21 cellular contexts compared by ENCODE assay signal in the genomic region with DNA sequence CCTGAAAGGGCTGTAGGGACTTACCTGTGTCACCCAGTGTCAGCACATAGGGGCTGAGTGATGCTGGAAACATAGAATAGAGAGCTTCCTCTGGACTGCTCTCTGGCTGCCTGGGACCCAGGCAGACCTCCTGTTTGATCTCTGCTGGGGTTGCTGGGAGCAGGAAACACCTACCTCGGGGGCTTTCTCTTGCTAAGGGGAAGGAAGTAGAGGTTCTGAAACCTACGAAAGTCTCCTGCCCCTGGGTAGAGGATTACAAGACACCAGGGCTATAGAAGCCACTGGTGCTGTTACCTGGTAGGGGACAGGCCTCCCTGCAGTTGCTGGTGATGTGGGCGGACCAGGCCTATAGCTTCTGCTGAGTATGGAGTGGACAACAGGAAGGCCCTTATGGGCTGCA.
DNase-seq lines count a peak whose midpoint lies in the region; ATAC-seq and TF ChIP-seq lines count a peak whose summit lies in the region.
"Had no signal": no experiment of that assay in that cellular context is flagged by ENCODE, and none has a peak within 500 bp of the region (broad histone marks: within the 10 kb centered on the region; RNA-seq: fewer than 3 reads in every experiment).

No MANE protein-coding gene starts in this region.

- H3K27ac Mint-ChIP-seq in GM23338: no peak overlapping the region
- peak overlapping the region in 3 of 5 experiments; percentile 11 to 31 (median 19) for H3K27ac Mint-ChIP-seq in brain
- peak overlapping the region; percentile 69 for H3K27ac Mint-ChIP-seq in stimulated activated naive B cell treated with anti-CD40 and anti-IgM and Interleukin-4, amounts not matched to agents 10 μg/mL and 1 μg/mL and 100 μg/mL, for 72 hours
- H3K27ac Mint-ChIP-seq in mesothelial cell of epicardium: no peak overlapping the region

- ATAC-seq in GM23338: peak; percentile 28; the same call in 1 of the 3 replicates
- ATAC-seq in stimulated activated naive B cell treated with anti-CD40 and anti-IgM and Interleukin-4, amounts not matched to agents 10 μg/mL and 1 μg/mL and 100 μg/mL, for 72 hours (replicated peaks): peak in 1 of 2 donors; percentile 48
- ATAC-seq: mucosa of descending colon, Right ventricle myocardium inferior, sciatic nerve, WTC11 had no signal

- H3K4me3 ChIP-seq in GM12864 (ENCODE audit: low read depth, low read length): no peak overlapping the region
- no peak overlapping the region for H3K4me3 ChIP-seq in GM23338
- H3K4me3 ChIP-seq: mucosa of descending colon, transverse colon had no signal

- H3K27ac ChIP-seq in GM23338 (ENCODE audit: low read depth): 0 out of 2 replicates have a peak overlapping the region, but pooled peaks have one; percentile 55
- H3K27ac ChIP-seq: transverse colon had no signal

- no peaks in the 10 kb centered on the region for H3K9me3 Mint-ChIP-seq in GM23338
- H3K9me3 Mint-ChIP-seq in brain: peaks cover 0 to 21% (median 13%) of the 10 kb centered on the region in 5 experiments
- peaks cover 3 to 4% of the 10 kb centered on the region in 2 donors for H3K9me3 Mint-ChIP-seq in stimulated activated naive B cell treated with anti-CD40 and anti-IgM and Interleukin-4, amounts not matched to agents 10 μg/mL and 1 μg/mL and 100 μg/mL, for 72 hours
- peaks cover 15% of the 10 kb centered on the region for H3K9me3 Mint-ChIP-seq in mesothelial cell of epicardium

- H3K4me3 Mint-ChIP-seq in GM23338: no peak overlapping the region
- no peak overlapping the region for H3K4me3 Mint-ChIP-seq in brain
- no peak overlapping the region for H3K4me3 Mint-ChIP-seq in stimulated activated naive B cell treated with anti-CD40 and anti-IgM and Interleukin-4, amounts not matched to agents 10 μg/mL and 1 μg/mL and 100 μg/mL, for 72 hours
- H3K4me3 Mint-ChIP-seq in mesothelial cell of epicardium: no peak overlapping the region
- H3K4me3 Mint-ChIP-seq: CD8-positive, alpha-beta memory T cell; WTC11 had no signal

- H3K27me3 Mint-ChIP-seq in GM23338 (ENCODE audit: insufficient read depth, low read depth, poor library complexity) (peaks cover 7% of the 10 kb centered on the region), brain (no peaks in the 10 kb centered on the region), mesothelial cell of epicardium (ENCODE audit: low read depth) (no peaks in the 10 kb centered on the region)
- H3K27me3 Mint-ChIP-seq in stimulated activated naive B cell treated with anti-CD40 and anti-IgM and Interleukin-4, amounts not matched to agents 10 μg/mL and 1 μg/mL and 100 μg/mL, for 72 hours: no peaks in the 10 kb centered on the region
- H3K27me3 Mint-ChIP-seq: CD8-positive, alpha-beta memory T cell had no signal

- H3K9me2 ChIP-seq in GM23338 (ENCODE audit: insufficient read depth): peaks cover 8% of the 10 kb centered on the region

- TF ChIP-seq CTCF in GM12864 (IDR thresholded peaks at IDR 0.05; ENCODE audit: low read depth, low read length, missing control alignments): no peak
- TF ChIP-seq CTCF in GM23338 (conservative IDR thresholded peaks at IDR 0.05; ENCODE audit: low read depth in 2 of 2): no peak
- TF ChIP-seq CTCF in brain (conservative IDR thresholded peaks at IDR 0.05): no peak
- TF ChIP-seq CTCF in mesothelial cell of epicardium (IDR thresholded peaks at IDR 0.05; ENCODE audit: unreplicated experiment): no peak

- H3K79me2 ChIP-seq in GM23338 (replicated peaks; ENCODE audit: insufficient read depth): peaks cover 6% of the 10 kb centered on the region

- peaks cover 1% of the 10 kb centered on the region for H3K4me1 ChIP-seq in GM23338 (ENCODE audit: insufficient read depth)

- no peaks in the 10 kb centered on the region for H3F3A ChIP-seq in GM23338 (replicated peaks; ENCODE audit: low read depth)

- peak; percentile 15 for DNase-seq in GM12864 (ENCODE audit: low read depth)
- DNase-seq in GM23338 (ENCODE audit: low spot score): no peak
- DNase-seq in stimulated activated naive B cell treated with anti-CD40 and anti-IgM and Interleukin-4, amounts not matched to agents 10 μg/mL and 1 μg/mL and 100 μg/mL, for 72 hours: no peak
- no peak for DNase-seq in mesothelial cell of epicardium (ENCODE audit: low spot score in 2 of 2, unreplicated experiment in 2 of 2)
- DNase-seq in NOMO-1 treated with DMSO at 0.1 percent for 48 hours (lab: John Stamatoyannopoulos, UW; ENCODE audit: unreplicated experiment): no peak
- DNase-seq in NCI-H1436 (lab: John Stamatoyannopoulos, UW): no peak
- DNase-seq: activated CD4-positive, alpha-beta T cell treated with anti-CD3 and anti-CD28 coated beads, Interleukin-2, amount 50 U/mL, for 4 hours; activated naive CD4-positive, alpha-beta T cell; CD8-positive, alpha-beta memory T cell; DMS153; GDM1; IMR-90; mucosa of descending colon; NCI-H1105 treated with DMSO at 0.1 percent for 48 hours; NCI-H2081 treated with DMSO at 0.1 percent for 48 hours; T1000; transverse colon had no signal

- H4K20me1 ChIP-seq in GM23338 (replicated peaks; ENCODE audit: insufficient read depth): no peaks in the 10 kb centered on the region

- H3K4me1 Mint-ChIP-seq in GM23338 (peaks cover 8% of the 10 kb centered on the region), brain (peaks cover 45% of the 10 kb centered on the region), mesothelial cell of epicardium (peaks cover 7% of the 10 kb centered on the region)
- peaks cover 14 to 34% of the 10 kb centered on the region in 2 donors for H3K4me1 Mint-ChIP-seq in stimulated activated naive B cell treated with anti-CD40 and anti-IgM and Interleukin-4, amounts not matched to agents 10 μg/mL and 1 μg/mL and 100 μg/mL, for 72 hours

- peaks cover 45% of the 10 kb centered on the region for H3K36me3 Mint-ChIP-seq in GM23338 (ENCODE audit: low read depth)
- peaks cover 83% of the 10 kb centered on the region for H3K36me3 Mint-ChIP-seq in brain
- H3K36me3 Mint-ChIP-seq in stimulated activated naive B cell treated with anti-CD40 and anti-IgM and Interleukin-4, amounts not matched to agents 10 μg/mL and 1 μg/mL and 100 μg/mL, for 72 hours: peaks cover 37 to 58% of the 10 kb centered on the region in 2 donors
- peaks cover 46% of the 10 kb centered on the region for H3K36me3 Mint-ChIP-seq in mesothelial cell of epicardium

- H2AFZ ChIP-seq in GM23338: no peak overlapping the region

- no peak overlapping the region for H3K4me2 ChIP-seq in GM23338

- no peaks in the 10 kb centered on the region for H3K27me3 ChIP-seq in GM23338 (ENCODE audit: insufficient read depth)
- H3K27me3 ChIP-seq: transverse colon had no signal

- no peaks in the 10 kb centered on the region for H3K36me3 ChIP-seq in GM23338 (ENCODE audit: insufficient read depth)

TF ChIP-seq in GM23338, 12 proteins besides CTCF, POLR2A, EP300 and RAD21 (continues in another document):
- TF ChIP-seq JUNB (IDR thresholded peaks at IDR 0.05; ENCODE audit: unreplicated experiment) (no peak), EZH2 (IDR thresholded peaks at IDR 0.05; ENCODE audit: low read depth, unreplicated experiment) (no peak), POLR2AphosphoS5 (IDR thresholded peaks at IDR 0.05; ENCODE audit: low read depth) (no peak), NANOG (IDR thresholded peaks at IDR 0.05; ENCODE audit: borderline replicate concordance) (no peak), ZNF114 (CRISPR knock-in tag; IDR thresholded peaks at IDR 0.05) (no peak), STAT1 (IDR thresholded peaks at IDR 0.05; ENCODE audit: unreplicated experiment) (no peak), EZH2phosphoT487 (IDR thresholded peaks at IDR 0.05; ENCODE audit: unreplicated experiment) (no peak), ZNF331 (CRISPR knock-in tag; IDR thresholded peaks at IDR 0.05; ENCODE audit: low read depth) (no peak), CREB1 (CRISPR knock-in tag; IDR thresholded peaks at IDR 0.05; ENCODE audit: low read depth) (no peak)
- TF ChIP-seq, protein P1, sequence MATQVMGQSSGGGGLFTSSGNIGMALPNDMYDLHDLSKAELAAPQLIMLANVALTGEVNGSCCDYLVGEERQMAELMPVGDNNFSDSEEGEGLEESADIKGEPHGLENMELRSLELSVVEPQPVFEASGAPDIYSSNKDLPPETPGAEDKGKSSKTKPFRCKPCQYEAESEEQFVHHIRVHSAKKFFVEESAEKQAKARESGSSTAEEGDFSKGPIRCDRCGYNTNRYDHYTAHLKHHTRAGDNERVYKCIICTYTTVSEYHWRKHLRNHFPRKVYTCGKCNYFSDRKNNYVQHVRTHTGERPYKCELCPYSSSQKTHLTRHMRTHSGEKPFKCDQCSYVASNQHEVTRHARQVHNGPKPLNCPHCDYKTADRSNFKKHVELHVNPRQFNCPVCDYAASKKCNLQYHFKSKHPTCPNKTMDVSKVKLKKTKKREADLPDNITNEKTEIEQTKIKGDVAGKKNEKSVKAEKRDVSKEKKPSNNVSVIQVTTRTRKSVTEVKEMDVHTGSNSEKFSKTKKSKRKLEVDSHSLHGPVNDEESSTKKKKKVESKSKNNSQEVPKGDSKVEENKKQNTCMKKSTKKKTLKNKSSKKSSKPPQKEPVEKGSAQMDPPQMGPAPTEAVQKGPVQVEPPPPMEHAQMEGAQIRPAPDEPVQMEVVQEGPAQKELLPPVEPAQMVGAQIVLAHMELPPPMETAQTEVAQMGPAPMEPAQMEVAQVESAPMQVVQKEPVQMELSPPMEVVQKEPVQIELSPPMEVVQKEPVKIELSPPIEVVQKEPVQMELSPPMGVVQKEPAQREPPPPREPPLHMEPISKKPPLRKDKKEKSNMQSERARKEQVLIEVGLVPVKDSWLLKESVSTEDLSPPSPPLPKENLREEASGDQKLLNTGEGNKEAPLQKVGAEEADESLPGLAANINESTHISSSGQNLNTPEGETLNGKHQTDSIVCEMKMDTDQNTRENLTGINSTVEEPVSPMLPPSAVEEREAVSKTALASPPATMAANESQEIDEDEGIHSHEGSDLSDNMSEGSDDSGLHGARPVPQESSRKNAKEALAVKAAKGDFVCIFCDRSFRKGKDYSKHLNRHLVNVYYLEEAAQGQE (IDR thresholded peaks at IDR 0.05; ENCODE audit: unreplicated experiment): no peak
- TF ChIP-seq, protein P2, sequence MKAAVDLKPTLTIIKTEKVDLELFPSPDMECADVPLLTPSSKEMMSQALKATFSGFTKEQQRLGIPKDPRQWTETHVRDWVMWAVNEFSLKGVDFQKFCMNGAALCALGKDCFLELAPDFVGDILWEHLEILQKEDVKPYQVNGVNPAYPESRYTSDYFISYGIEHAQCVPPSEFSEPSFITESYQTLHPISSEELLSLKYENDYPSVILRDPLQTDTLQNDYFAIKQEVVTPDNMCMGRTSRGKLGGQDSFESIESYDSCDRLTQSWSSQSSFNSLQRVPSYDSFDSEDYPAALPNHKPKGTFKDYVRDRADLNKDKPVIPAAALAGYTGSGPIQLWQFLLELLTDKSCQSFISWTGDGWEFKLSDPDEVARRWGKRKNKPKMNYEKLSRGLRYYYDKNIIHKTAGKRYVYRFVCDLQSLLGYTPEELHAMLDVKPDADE (IDR thresholded peaks at IDR 0.05): no peak

Comparison
In these comparisons a context has a peak if more than half of its experiments do, and no peak if none do; other contexts are left out.
1. H3K27ac Mint-ChIP-seq: peak in brain (3 of 5) and stimulated activated naive B cell treated with anti-CD40 and anti-IgM and Interleukin-4, amounts not matched to agents 10 μg/mL and 1 μg/mL and 100 μg/mL, for 72 hours (single experiment); none in GM23338 (single experiment) and mesothelial cell of epicardium (single experiment).